ENCODE assay signal across 8 cellular contexts in the genomic region with DNA sequence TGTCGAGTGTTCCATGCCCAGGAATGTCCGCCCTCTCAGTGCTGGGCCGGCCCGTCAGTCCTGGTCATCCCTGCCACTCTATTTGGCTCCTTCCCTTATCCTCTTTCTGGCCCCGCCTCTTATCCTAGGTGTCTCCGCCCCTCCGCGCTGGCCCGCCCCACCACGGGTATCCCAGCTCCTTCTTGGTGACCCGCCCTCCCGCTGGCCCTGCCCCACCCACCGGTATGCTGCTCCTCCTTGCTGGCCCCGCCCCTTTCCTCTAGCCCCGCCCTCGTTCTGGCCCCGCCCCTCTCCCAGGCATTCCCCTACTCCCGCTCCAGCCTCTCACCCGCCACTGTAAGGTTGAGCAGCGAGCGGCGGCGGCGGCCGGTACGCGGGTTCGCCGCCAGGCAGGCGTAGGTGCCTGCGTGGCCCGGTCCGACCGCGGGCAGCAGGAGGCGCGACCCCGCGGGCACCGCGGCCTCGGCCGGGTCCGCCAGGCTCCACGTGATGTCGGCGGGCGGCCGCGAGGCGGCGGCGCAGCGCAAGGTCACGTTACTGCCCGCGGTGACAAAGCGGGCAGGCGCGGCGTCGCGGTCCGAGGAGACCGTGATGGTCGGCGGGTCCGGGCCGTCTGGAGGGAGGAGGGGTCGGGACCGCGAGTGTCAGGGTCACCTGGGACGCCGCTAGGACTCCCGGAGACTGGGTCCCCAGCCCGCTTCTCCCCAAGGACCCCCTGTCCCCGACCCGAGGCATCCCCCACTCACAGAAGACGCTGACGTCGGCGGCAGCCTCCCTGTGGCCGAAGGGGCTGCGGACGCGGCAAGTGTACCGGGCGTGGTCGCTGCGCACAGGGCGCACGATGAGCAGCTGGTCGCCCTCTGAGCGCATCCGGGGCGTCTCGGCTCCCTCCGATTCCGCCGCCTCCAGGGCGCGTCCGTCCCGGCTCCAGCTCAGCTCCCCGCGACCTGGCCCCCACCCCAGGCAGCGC.
DNase-seq lines count a peak whose midpoint lies in the region; ATAC-seq and TF ChIP-seq lines count a peak whose summit lies in the region.

No MANE protein-coding gene starts in this region.

- in situ Hi-C loops in ACHN (cut with HindIII; ENCODE audit: low pct_ligation_motif_present, low pct_unique_long_range_greater_than_20kb, low sequenced_read_pairs), result no loop called here

- peak; percentile 39 for TF ChIP-seq POLR2A in erythroblast (IDR thresholded peaks at IDR 0.05; ENCODE audit: low read length)

- peak overlapping the region; percentile 50 for H3K9ac ChIP-seq in mucosa of stomach (ENCODE audit: low read length)

- H3K36me3 ChIP-seq in mucosa of stomach (ENCODE audit: control insufficient read depth, insufficient read depth, low read length), result no peaks in the 10 kb centered on the region

- ATAC-seq in GM18861 (IDR thresholded peaks at IDR 0.05; ENCODE audit: unreplicated experiment) (peak; percentile 28), HG03139 (IDR thresholded peaks at IDR 0.05; ENCODE audit: unreplicated experiment) (peak; percentile 48)

- peaks cover 6% of the 10 kb centered on the region for H3K27me3 ChIP-seq in mucosa of stomach (ENCODE audit: control insufficient read depth, insufficient read depth, low read length)

- peaks cover 8% of the 10 kb centered on the region for H3K4me1 ChIP-seq in mucosa of stomach (ENCODE audit: control insufficient read depth, insufficient read depth, low read length)

- H3K4me3 ChIP-seq in mucosa of stomach (ENCODE audit: low read length), result peak overlapping the region; percentile 23

- no peaks in the 10 kb centered on the region for H3K9me3 ChIP-seq in mucosa of stomach (ENCODE audit: control insufficient read depth, low read length)

- peak; percentile 93 for DNase-seq in ACHN
- DNase-seq in OCI-M2 (lab: John Stamatoyannopoulos, UW; ENCODE audit: unreplicated experiment), result peak; percentile 82
- DNase-seq in activated T-cell treated with anti-CD3 and anti-CD28 coated beads, Interleukin-2, amount 50 U/mL, for 1 hour, result peak; percentile 85
- peak; percentile 97 to 98 for DNase-seq in erythroblast (lab: John Stamatoyannopoulos, UW)
- peak; percentile 95 for DNase-seq in stimulated activated CD8-positive, alpha-beta memory T cell treated with anti-CD3 and anti-CD28 coated beads, Interleukin-4, amount 100 ng/mL, for 24 hours (ENCODE audit: low read depth)

Comparison
In these comparisons a context has a peak if more than half of its experiments do, and no peak if none do; other contexts are left out.
1. Peak in every context shown above with its lines: DNase-seq, ATAC-seq and H3K4me3 ChIP-seq.